27 cellular contexts compared by ENCODE assay signal in the genomic region with DNA sequence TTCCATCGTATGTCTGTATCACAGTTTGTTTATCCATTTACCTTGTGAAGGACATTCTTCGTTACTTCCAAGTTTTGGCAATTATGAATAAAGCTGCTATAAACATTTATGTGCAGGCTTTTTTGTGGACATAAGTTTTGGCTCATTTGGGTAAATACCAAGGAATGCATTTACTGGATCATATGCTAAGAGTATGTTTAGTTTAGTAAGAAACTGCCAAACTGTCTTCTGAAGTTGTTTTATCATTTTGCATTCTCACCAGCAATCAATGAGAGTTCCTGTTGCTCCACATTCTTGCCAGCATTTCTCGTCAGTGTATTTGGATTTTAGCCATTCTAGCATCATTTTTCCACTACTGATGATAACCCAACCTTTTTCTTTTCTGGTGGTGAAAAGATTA.
DNase-seq lines count a peak whose midpoint lies in the region; ATAC-seq and TF ChIP-seq lines count a peak whose summit lies in the region.
"Had no signal": no experiment of that assay in that cellular context is flagged by ENCODE, and none has a peak within 500 bp of the region (broad histone marks: within the 10 kb centered on the region; RNA-seq: fewer than 3 reads in every experiment).

No MANE protein-coding gene starts in this region.

- H3K27me3 ChIP-seq in PC-3 (ENCODE audit: low read length), result no peaks in the 10 kb centered on the region
- H3K27me3 ChIP-seq: BLaER1; BLaER1 treated with 17β-estradiol and CSF1 and Interleukin-3, amounts not matched to agents 10 nM and 100 nM had no signal

- no peak overlapping the region for H3K9ac ChIP-seq in PC-3 (ENCODE audit: low read length)
- H3K9ac ChIP-seq: BLaER1; BLaER1 treated with 17β-estradiol and CSF1 and Interleukin-3, amounts not matched to agents 10 nM and 100 nM had no signal

- no peaks in the 10 kb centered on the region for H3K9me3 ChIP-seq in PC-3 (ENCODE audit: low read length)
- H3K9me3 ChIP-seq: A549; BE2C; BLaER1; BLaER1 treated with 17β-estradiol and CSF1 and Interleukin-3, amounts not matched to agents 10 nM and 100 nM; Caco-2 had no signal

- no TSS peak for BruUV-seq in PC-3 (replicated peaks; lab: Mats Ljungman, UMichigan)

- H3K4me2 ChIP-seq in PC-3 (ENCODE audit: low read length), result no peak overlapping the region
- H3K4me2 ChIP-seq: A549; BLaER1; BLaER1 treated with 17β-estradiol and CSF1 and Interleukin-3, amounts not matched to agents 10 nM and 100 nM had no signal

- H2AFZ ChIP-seq in PC-3 (ENCODE audit: low read length), result no peak overlapping the region

- DNase-seq in PC-3, result peak; percentile 56
- no peak for DNase-seq in stimulated activated CD4-positive, alpha-beta T cell treated with anti-CD3 and anti-CD28 coated beads, Interleukin-4, amount 100 ng/mL, for 4 hours
- DNase-seq: 8988T; ACHN; AML-193; BE2C; C1 segment of cervical spinal cord; Caco-2; Calu3; CD4-positive, alpha-beta memory T cell; CD4-positive, alpha-beta T cell; CD4-positive, CD25-positive, alpha-beta regulatory T cell; CD8-positive, alpha-beta memory T cell; CD8-positive, alpha-beta T cell; COR-L47; DMS 273 treated with DMSO at 0.1 percent for 48 hours; DMS153; DMS53; DMS79; DMS79 treated with DMSO at 0.1 percent for 48 hours; DND-41; EL had no signal

- no peaks in the 10 kb centered on the region for H3K9me2 ChIP-seq in PC-3 (replicated peaks; ENCODE audit: low read length)

- intact Hi-C loops in PC-3 (cut with micrococcal nuclease), result loop anchor here (1.0 to 5.0 kb wide), 2 partner anchors 160 to 228 kb away; no protein-coding TSS in a partner anchor

- H3F3A ChIP-seq in PC-3 (ENCODE audit: low read length, unreplicated experiment), result no peaks in the 10 kb centered on the region

- H3K4me1 ChIP-seq in PC-3 (ENCODE audit: insufficient read depth, low read length), result no peaks in the 10 kb centered on the region
- H3K4me1 ChIP-seq: A549; BE2C; BLaER1; BLaER1 treated with 17β-estradiol and CSF1 and Interleukin-3, amounts not matched to agents 10 nM and 100 nM; Caco-2 had no signal

- CTCF ChIA-PET in PC-3 (lab: Charles Lee), result no interaction called here

- peak; percentile 81 for ATAC-seq in PC-3
- ATAC-seq: A549; CD8-positive, alpha-beta T cell had no signal

- no peak for TF ChIP-seq CTCF in PC-3 (conservative IDR thresholded peaks at IDR 0.05; ENCODE audit: low read depth, low read length)

- H3K36me3 ChIP-seq in PC-3 (ENCODE audit: low read depth, low read length), result no peaks in the 10 kb centered on the region
- H3K36me3 ChIP-seq: BE2C; BLaER1; BLaER1 treated with 17β-estradiol and CSF1 and Interleukin-3, amounts not matched to agents 10 nM and 100 nM had no signal

- 0 out of 2 replicates have a peak overlapping the region, but pooled peaks have one; percentile 43 for H3K27ac ChIP-seq in PC-3 (ENCODE audit: low read length)
- H3K27ac ChIP-seq: 22Rv1; A549; BLaER1; BLaER1 treated with 17β-estradiol and CSF1 and Interleukin-3, amounts not matched to agents 10 nM and 100 nM; C4-2B had no signal

- POLR2A ChIA-PET in PC-3 (lab: Charles Lee; ENCODE audit: unreplicated experiment), result no interaction called here

- H3K4me3 ChIP-seq in PC-3 (ENCODE audit: low read length), result no peak overlapping the region
- H3K4me3 ChIP-seq: A549; BLaER1; BLaER1 treated with 17β-estradiol and CSF1 and Interleukin-3, amounts not matched to agents 10 nM and 100 nM had no signal

- no peaks in the 10 kb centered on the region for H3K79me2 ChIP-seq in PC-3 (ENCODE audit: low read length)

- H4K20me1 ChIP-seq in PC-3 (ENCODE audit: low read length), result no peaks in the 10 kb centered on the region
- H4K20me1 ChIP-seq: BLaER1; BLaER1 treated with 17β-estradiol and CSF1 and Interleukin-3, amounts not matched to agents 10 nM and 100 nM had no signal
